9 cellular contexts compared by ENCODE assay signal in genomic region chrX:28586891-28587635, GRCh38. TPM values are rescaled to one million over a fixed set of nuclear protein-coding genes. Genes with fewer than 3 reads are reported as not detected.
A peak's percentile ranks its signal among the peaks of the same experiment; 100 is the strongest.
DNase-seq lines count a peak whose midpoint lies in the region; ATAC-seq and TF ChIP-seq lines count a peak whose summit lies in the region.
"Had no signal": no experiment of that assay in that cellular context is flagged by ENCODE, and none has a peak within 500 bp of the region (broad histone marks: within the 10 kb centered on the region; RNA-seq: fewer than 3 reads in every experiment).

TSS of gene IL1RAPL1 (plus strand) at chrX:28587446.

- H3K27me3 Mint-ChIP-seq in type B pancreatic cell, result peaks cover 30% of the 10 kb centered on the region
- no peaks in the 10 kb centered on the region for H3K27me3 Mint-ChIP-seq in activated T-cell treated with anti-CD3 and anti-CD28 coated beads, Interleukin-2, amount 50 U/mL, for 4 hours (ENCODE audit: low read depth)
- no peaks in the 10 kb centered on the region for H3K27me3 Mint-ChIP-seq in endothelial cell (ENCODE audit: unreplicated experiment)

- in situ Hi-C loops in KBM-7 (cut with MboI; ENCODE audit: low pct_unique_long_range_greater_than_20kb, low sequenced_read_pairs), result no loop called here

- H3K36me3 Mint-ChIP-seq in type B pancreatic cell (no peaks in the 10 kb centered on the region), endothelial cell (ENCODE audit: low read depth, unreplicated experiment) (no peaks in the 10 kb centered on the region)
- no peaks in the 10 kb centered on the region for H3K36me3 Mint-ChIP-seq in activated T-cell treated with anti-CD3 and anti-CD28 coated beads, Interleukin-2, amount 50 U/mL, for 4 hours (ENCODE audit: insufficient read depth)

- ATAC-seq in HG02852 (IDR thresholded peaks at IDR 0.05; ENCODE audit: unreplicated experiment), result no peak
- no peak for ATAC-seq in activated T-cell treated with anti-CD3 and anti-CD28 coated beads, Interleukin-2, amount 50 U/mL, for 4 hours
- ATAC-seq in HG03045 (IDR thresholded peaks at IDR 0.05; ENCODE audit: unreplicated experiment), result no peak

- H3K4me3 Mint-ChIP-seq in type B pancreatic cell, result no peak within 1 kb of the TSS
- no peak within 1 kb of the TSS for H3K4me3 Mint-ChIP-seq in activated T-cell treated with anti-CD3 and anti-CD28 coated beads, Interleukin-2, amount 50 U/mL, for 4 hours
- no peak within 1 kb of the TSS for H3K4me3 Mint-ChIP-seq in endothelial cell (ENCODE audit: unreplicated experiment)

- DNase-seq in KBM-7 (peak; percentile 23), caudate nucleus (lab: John Stamatoyannopoulos, UW) (peak in 41 of 61 donors; percentile 0 to 72 (median 24)), left kidney (ENCODE audit: low read depth, low spot score) (peak; percentile 74), type B pancreatic cell (ENCODE audit: extremely low spot score, unreplicated experiment) (no peak), endothelial cell (ENCODE audit: low spot score) (no peak)
- no peak for DNase-seq in activated T-cell treated with anti-CD3 and anti-CD28 coated beads, Interleukin-2, amount 50 U/mL, for 4 hours
- DNase-seq: NCI-H226 had no signal

- H3K27ac Mint-ChIP-seq in type B pancreatic cell (no peak within 1 kb of the TSS), endothelial cell (ENCODE audit: unreplicated experiment) (no peak within 1 kb of the TSS)

- no peaks in the 10 kb centered on the region for H3K9me3 Mint-ChIP-seq in type B pancreatic cell
- H3K9me3 Mint-ChIP-seq in activated T-cell treated with anti-CD3 and anti-CD28 coated beads, Interleukin-2, amount 50 U/mL, for 4 hours, result no peaks in the 10 kb centered on the region
- H3K9me3 Mint-ChIP-seq in endothelial cell (ENCODE audit: unreplicated experiment), result no peaks in the 10 kb centered on the region

- peak; percentile 48 for TF ChIP-seq CTCF in type B pancreatic cell (conservative IDR thresholded peaks at IDR 0.05)
- TF ChIP-seq CTCF in endothelial cell (IDR thresholded peaks at IDR 0.05; ENCODE audit: unreplicated experiment), result no peak

- H3K27ac ChIP-seq in caudate nucleus (ENCODE audit: low read depth, low read length), result peak within 1 kb of the TSS; percentile 70

- peaks cover 17% of the 10 kb centered on the region for H3K4me1 Mint-ChIP-seq in type B pancreatic cell (ENCODE audit: unreplicated experiment)
- H3K4me1 Mint-ChIP-seq in activated T-cell treated with anti-CD3 and anti-CD28 coated beads, Interleukin-2, amount 50 U/mL, for 4 hours (ENCODE audit: low read depth), result no peaks in the 10 kb centered on the region
- H3K4me1 Mint-ChIP-seq in endothelial cell (ENCODE audit: unreplicated experiment), result peaks cover 3% of the 10 kb centered on the region

RNA-seq across cellular contexts. Expression of gene IL1RAPL1, which starts in this region (rescaled TPM):
- total RNA-seq in type B pancreatic cell (ENCODE audit: low replicate concordance) (0.48 and 2.6 TPM in 2 replicates), endothelial cell (ENCODE audit: unreplicated experiment) (0.18 TPM)
- not detected for total RNA-seq in activated T-cell treated with anti-CD3 and anti-CD28 coated beads, Interleukin-2, amount 50 U/mL, for 4 hours

Comparison
In these comparisons a context has a peak if more than half of its experiments do, and no peak if none do; other contexts are left out.
1. DNase-seq: peak in KBM-7 (single experiment), caudate nucleus (41 of 61) and left kidney (single experiment); none in type B pancreatic cell (single experiment), activated T-cell treated with anti-CD3 and anti-CD28 coated beads, Interleukin-2, amount 50 U/mL, for 4 hours (single experiment) and endothelial cell (single experiment).